ENCODE assay signal across 8 cellular contexts in genomic region chrX:56564921-56565861, GRCh38. TPM values are rescaled to one million over a fixed set of nuclear protein-coding genes. Genes with fewer than 3 reads are reported as not detected.
DNase-seq lines count a peak whose midpoint lies in the region; ATAC-seq and TF ChIP-seq lines count a peak whose summit lies in the region.

No MANE protein-coding gene starts in this region.

- no peak overlapping the region for H3K9ac ChIP-seq in rectal smooth muscle tissue (ENCODE audit: low read length)

- H3K36me3 Mint-ChIP-seq in activated B cell treated with CpG ODN at 0.5 μM for 24 hours (ENCODE audit: low read depth) = peaks cover 10% of the 10 kb centered on the region

- H3K27ac Mint-ChIP-seq in activated B cell treated with CpG ODN at 0.5 μM for 24 hours = peak overlapping the region; percentile 96

- H3K36me3 ChIP-seq in rectal smooth muscle tissue (ENCODE audit: control insufficient read depth, insufficient read depth, low read length) = no peaks in the 10 kb centered on the region

- peak; percentile 15 for ATAC-seq in GM21528 (IDR thresholded peaks at IDR 0.05; ENCODE audit: low FRiP score, unreplicated experiment)
- ATAC-seq in activated B cell treated with CpG ODN at 0.5 μM for 24 hours (ENCODE audit: low read depth) = no peak
- ATAC-seq in HG03460 (IDR thresholded peaks at IDR 0.05; ENCODE audit: unreplicated experiment) = no peak

- H3K4me3 Mint-ChIP-seq in activated B cell treated with CpG ODN at 0.5 μM for 24 hours = peak overlapping the region; percentile 88

- intact Hi-C loops in activated B cell treated with CpG ODN at 0.5 μM for 24 hours (cut with micrococcal nuclease) = loop anchor here (2.0 to 10.0 kb wide), 8 partner anchors 164 to 1400 kb away; partner anchors contain the start of genes KLF8, NBDY, RRAGB and ZXDB

- H3K4me3 ChIP-seq in AG04449 (ENCODE audit: low read depth, low read length) = peak overlapping the region; percentile 65
- H3K4me3 ChIP-seq in rectal smooth muscle tissue (ENCODE audit: low read length) = peak overlapping the region; percentile 76

- H3K27me3 ChIP-seq in rectal smooth muscle tissue (ENCODE audit: control insufficient read depth, insufficient read depth, low read length) = peaks cover 4% of the 10 kb centered on the region

- H3K9me3 Mint-ChIP-seq in activated B cell treated with CpG ODN at 0.5 μM for 24 hours = no peaks in the 10 kb centered on the region

- no peaks in the 10 kb centered on the region for H3K27me3 Mint-ChIP-seq in activated B cell treated with CpG ODN at 0.5 μM for 24 hours

- CTCF ChIA-PET in AG04449 (lab: Yijun Ruan, JAX) (no interaction called here), activated B cell treated with CpG ODN at 0.5 μM for 24 hours (lab: Charles Lee) (no interaction called here)

- peak overlapping the region; percentile 91 for H3K27ac ChIP-seq in rectal smooth muscle tissue (ENCODE audit: low read depth, low read length)

- POLR2A ChIA-PET in AG04449 (lab: Yijun Ruan, JAX) (no interaction called here), activated B cell treated with CpG ODN at 0.5 μM for 24 hours (lab: Charles Lee) (interaction anchor here (2.4 kb wide), 1 partner anchor 163 kb away, joined by 7 read pairs; no protein-coding TSS in a partner anchor)

- no peaks in the 10 kb centered on the region for H3K4me1 ChIP-seq in rectal smooth muscle tissue (ENCODE audit: control insufficient read depth, insufficient read depth, low read length)

- no peak for TF ChIP-seq CTCF in AG04449 (IDR thresholded peaks at IDR 0.05; ENCODE audit: insufficient read depth, low read length, missing control alignments)
- no peak for TF ChIP-seq CTCF in activated B cell treated with CpG ODN at 0.5 μM for 24 hours (IDR thresholded peaks at IDR 0.05)

- no peak for DNase-seq in AG04449 (ENCODE audit: low read depth, low spot score)
- DNase-seq in activated B cell treated with CpG ODN at 0.5 μM for 24 hours = no peak
- peak; percentile 55 for DNase-seq in globus pallidus (ENCODE audit: low spot score)
- no peak for DNase-seq in GOT3 (lab: John Stamatoyannopoulos, UW)
- DNase-seq in effector CD8-positive, alpha-beta T cell (lab: John Stamatoyannopoulos, UW) = no peak

- peaks cover 43% of the 10 kb centered on the region for H3K4me1 Mint-ChIP-seq in activated B cell treated with CpG ODN at 0.5 μM for 24 hours

RNA-seq across cellular contexts. Expression of gene UBQLN2, which starts 1.8 kb away (rescaled TPM):
- 21.3 and 26.6 TPM in 2 replicates for total RNA-seq in activated B cell treated with CpG ODN at 0.5 μM for 24 hours
